Comparison of ENCODE assay signal across 9 cellular contexts in genomic region chr13:99412856-99413255, GRCh38.
"Had no signal": no experiment of that assay in that cellular context is flagged by ENCODE, and none has a peak within 500 bp of the region (broad histone marks: within the 10 kb centered on the region; RNA-seq: fewer than 3 reads in every experiment).

No MANE protein-coding gene starts in this region.

- H3K4me3 Mint-ChIP-seq: IgD-negative memory B cell had no signal

- H3K4me2 ChIP-seq: KMS-11 had no signal

- FAIRE-seq: HepG2, HTR-8/SVneo had no signal

- H3K9ac ChIP-seq: KMS-11 had no signal

- DNase-seq: IMR-90, Karpas-422, KBM-7, KG1 had no signal

- H3K27ac ChIP-seq: HL-60, KMS-11 had no signal

- H3K36me3 Mint-ChIP-seq: IgD-negative memory B cell had no signal

- H3K27ac Mint-ChIP-seq: IgD-negative memory B cell had no signal
